ENCODE assay signal across 10 cellular contexts in the genomic region with DNA sequence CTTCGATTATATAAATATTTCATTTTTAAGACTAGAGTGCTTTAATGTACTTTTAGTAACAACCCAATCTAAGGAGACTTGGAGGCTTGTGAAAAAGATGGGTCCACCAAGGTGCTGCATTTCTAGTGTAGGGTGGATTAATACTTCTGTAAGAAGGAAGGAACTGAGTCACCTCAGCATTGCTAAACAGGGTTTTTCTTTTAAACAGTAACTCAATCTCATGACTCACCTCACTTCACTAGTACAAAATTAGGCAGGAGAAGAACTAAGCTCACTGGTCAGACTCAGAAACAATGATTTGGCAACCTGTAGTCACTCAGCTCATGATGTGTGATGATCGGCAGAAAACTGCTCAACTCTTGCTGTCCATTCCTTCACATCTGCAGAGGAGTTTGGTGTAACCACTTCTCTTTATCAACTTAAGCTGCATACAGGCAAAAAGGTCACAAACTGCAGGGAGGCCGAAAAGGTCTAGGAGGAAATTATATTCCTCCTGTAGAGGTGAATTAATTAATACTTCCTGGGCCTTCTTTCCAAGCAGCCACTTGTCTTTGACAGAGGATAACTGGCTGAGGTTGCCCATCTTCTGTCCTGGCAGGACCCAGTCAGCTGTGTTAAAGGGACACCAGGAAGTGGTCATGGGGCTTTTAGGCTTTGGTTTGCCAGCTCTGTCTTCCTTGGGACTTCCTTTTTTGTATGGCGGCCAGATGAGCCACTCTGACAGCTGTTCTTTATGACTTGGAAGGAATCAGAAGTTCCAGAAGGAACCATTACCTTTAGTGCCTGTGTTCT.
DNase-seq lines count a peak whose midpoint lies in the region; ATAC-seq and TF ChIP-seq lines count a peak whose summit lies in the region.
"Had no signal": no experiment of that assay in that cellular context is flagged by ENCODE, and none has a peak within 500 bp of the region (broad histone marks: within the 10 kb centered on the region; RNA-seq: fewer than 3 reads in every experiment).

No MANE protein-coding gene starts in this region.

- no peaks in the 10 kb centered on the region for H3K36me3 ChIP-seq in kidney epithelial cell (ENCODE audit: control insufficient read depth, insufficient read depth, low read length)

- DNase-seq in Calu3 (peak; percentile 15), T-cell (no peak), kidney epithelial cell (ENCODE audit: low read depth) (peak; percentile 73), posterior vena cava (ENCODE audit: low spot score) (no peak), GM10248 (ENCODE audit: extremely low spot score) (no peak), NCI-H2196 (lab: John Stamatoyannopoulos, UW; ENCODE audit: unreplicated experiment) (no peak)
- no peak for DNase-seq in activated CD4-positive, alpha-beta T cell treated with anti-CD3 and anti-CD28 coated beads, Interleukin-2, amount 50 U/mL, for 1 hour
- DNase-seq: NCI-H2081 treated with DMSO at 0.1 percent for 48 hours had no signal

- CTCF ChIA-PET in Calu3 (lab: Charles Lee) = interaction anchor here (0.6 to 0.9 kb wide), 2 partner anchors 80 to 165 kb away, joined by 4 read pairs; no protein-coding TSS in a partner anchor
- CTCF ChIA-PET in T-cell (lab: Charles Lee) = interaction anchor here in 1 of 2 donors (1.1 to 1.2 kb wide), 2 partner anchors 8 to 10 kb away, joined by 3 to 4 read pairs; no protein-coding TSS in a partner anchor
- CTCF ChIA-PET in GM10248 (lab: Yijun Ruan, JAX) = interaction anchor here (1.5 kb wide), 1 partner anchor 8 kb away, joined by 3 read pairs; no protein-coding TSS in a partner anchor

- H3K27ac Mint-ChIP-seq in Calu3 (ENCODE audit: unreplicated experiment) (no peak overlapping the region), T-cell (peak overlapping the region; percentile 56 to 81)
- H3K27ac Mint-ChIP-seq: WTC11 had no signal

- no peaks in the 10 kb centered on the region for H3K27me3 Mint-ChIP-seq in Calu3 (ENCODE audit: unreplicated experiment)
- no peaks in the 10 kb centered on the region for H3K27me3 Mint-ChIP-seq in T-cell

- no peak for TF ChIP-seq CTCF in Calu3 (IDR thresholded peaks at IDR 0.05; ENCODE audit: unreplicated experiment)
- TF ChIP-seq CTCF in kidney epithelial cell (IDR thresholded peaks at IDR 0.05; ENCODE audit: insufficient read depth, low read length, poor library complexity, severe bottlenecking) = no peak
- TF ChIP-seq CTCF in GM10248 (IDR thresholded peaks at IDR 0.05; ENCODE audit: control extremely low read depth, extremely low read depth, low read depth, missing control alignments) = no peak

- intact Hi-C loops in Calu3 (cut with micrococcal nuclease; ENCODE audit: unreplicated experiment) (no loop called here), posterior vena cava (cut with DNase I) (no loop called here)

- H3K4me1 Mint-ChIP-seq in Calu3 (ENCODE audit: low read depth, unreplicated experiment) (peaks cover 10% of the 10 kb centered on the region), T-cell (peaks cover 27 to 31% (median 27%) of the 10 kb centered on the region in 3 donors)
- H3K4me1 Mint-ChIP-seq: WTC11 had no signal

- POLR2A ChIA-PET in T-cell (lab: Charles Lee) (interaction anchor here in 1 of 2 donors (1.3 kb wide), 1 partner anchor 33 kb away, joined by 3 read pairs; no protein-coding TSS in a partner anchor), GM10248 (lab: Yijun Ruan, JAX) (no interaction called here)

- ATAC-seq in HG03108 (IDR thresholded peaks at IDR 0.05; ENCODE audit: unreplicated experiment) = peak; percentile 54
- ATAC-seq in T-cell (replicated peaks in 1 of 4) = peak in 3 of 4 experiments; percentile 65 to 87 (median 71)
- ATAC-seq: WTC11 had no signal

- H3K9me3 Mint-ChIP-seq in Calu3 (ENCODE audit: low read depth, unreplicated experiment) (peaks cover 2% of the 10 kb centered on the region), T-cell (peaks cover 0 to 6% (median 0%) of the 10 kb centered on the region in 3 donors)

- H3K36me3 Mint-ChIP-seq in Calu3 (ENCODE audit: insufficient read depth, unreplicated experiment) (no peaks in the 10 kb centered on the region), T-cell (no peaks in the 10 kb centered on the region)
- H3K36me3 Mint-ChIP-seq: WTC11 had no signal

- H3K4me3 Mint-ChIP-seq in Calu3 (ENCODE audit: low read depth, unreplicated experiment) (no peak overlapping the region), T-cell (no peak overlapping the region)
- H3K4me3 Mint-ChIP-seq: WTC11 had no signal

- no peaks in the 10 kb centered on the region for H3K27me3 ChIP-seq in kidney epithelial cell (ENCODE audit: control insufficient read depth, insufficient read depth, low read length)

- no TSS peak for BruUV-seq in Calu3 (replicated peaks; lab: Mats Ljungman, UMichigan)

- H3K4me3 ChIP-seq in kidney epithelial cell (ENCODE audit: low read depth, low read length) = no peak overlapping the region

Comparison
In these comparisons a context has a peak if more than half of its experiments do, and no peak if none do; other contexts are left out.
1. DNase-seq: peak in Calu3 (single experiment) and kidney epithelial cell (single experiment); none in T-cell (0 of 34), posterior vena cava (single experiment), activated CD4-positive, alpha-beta T cell treated with anti-CD3 and anti-CD28 coated beads, Interleukin-2, amount 50 U/mL, for 1 hour (single experiment), GM10248 (single experiment) and NCI-H2196 (single experiment).